In the genomic region with DNA sequence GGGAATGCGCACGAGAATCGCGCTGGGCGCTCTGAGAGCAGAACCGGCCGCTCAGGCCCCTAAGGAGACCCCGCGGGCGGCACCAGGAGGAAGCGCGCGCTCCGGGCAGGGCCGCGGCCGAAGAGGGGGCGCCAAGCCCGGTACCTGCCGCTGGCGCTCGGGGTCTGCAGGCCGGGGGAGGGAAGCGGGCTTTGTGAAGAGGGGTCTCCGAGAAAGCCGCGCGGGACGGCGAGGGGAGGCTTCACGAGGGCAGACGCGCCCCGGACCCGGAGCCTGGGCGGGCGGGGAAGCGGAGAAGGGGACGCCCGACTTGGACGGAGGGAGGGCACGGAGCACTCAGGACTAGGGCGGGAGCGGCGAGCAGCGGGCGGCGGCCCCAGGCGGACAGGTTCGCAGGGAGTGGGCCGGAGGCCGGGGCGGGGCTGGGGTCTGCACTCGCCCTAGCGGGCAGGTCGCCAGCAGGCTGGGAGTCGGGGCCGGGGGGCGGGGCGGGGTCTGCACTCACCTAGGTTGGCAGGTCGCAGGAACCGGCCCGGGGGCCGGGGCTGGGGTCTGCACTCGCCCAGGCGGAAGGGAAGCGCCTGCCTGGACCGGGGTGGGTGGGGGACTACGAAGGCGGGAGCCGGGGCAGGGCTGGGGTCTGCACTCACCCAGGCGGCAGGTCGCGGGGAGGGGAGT, we compare ENCODE assay signal across 9 cellular contexts. TPM values are rescaled to one million over a fixed set of nuclear protein-coding genes. Genes with fewer than 3 reads are reported as not detected.
DNase-seq lines count a peak whose midpoint lies in the region; ATAC-seq, FAIRE-seq and TF ChIP-seq lines count a peak whose summit lies in the region.
"Had no signal": no experiment of that assay in that cellular context is flagged by ENCODE, and none has a peak within 500 bp of the region (broad histone marks: within the 10 kb centered on the region; RNA-seq: fewer than 3 reads in every experiment).

No MANE protein-coding gene starts in this region.

- H3K9me3 ChIP-seq in NT2/D1 (ENCODE audit: insufficient read depth, low read length) = no peaks in the 10 kb centered on the region
- H3K9me3 ChIP-seq in mammary epithelial cell (replicated peaks; ENCODE audit: insufficient read depth, low read length) = no peaks in the 10 kb centered on the region
- H3K9me3 ChIP-seq in kidney (ENCODE audit: control insufficient read depth in 1 of 2, low read length in 2 of 2) = no peaks in the 10 kb centered on the region

- no peak for FAIRE-seq in kidney (lab: Jason Lieb, UNC)
- FAIRE-seq: endometrium had no signal

- no peak for TF ChIP-seq CTCF in mammary epithelial cell (conservative IDR thresholded peaks at IDR 0.05 in 1 of 2, IDR thresholded peaks at IDR 0.05 in 1 of 2; ENCODE audit: extremely low read depth in 1 of 2, insufficient read depth in 1 of 2, low read depth in 1 of 2, low read length in 2 of 2)
- no peak for TF ChIP-seq CTCF in kidney (IDR thresholded peaks at IDR 0.05; ENCODE audit: borderline replicate concordance, extremely low read depth, insufficient read depth)

- H3K4me3 Mint-ChIP-seq in stimulated activated memory B cell treated with anti-CD40 and anti-IgM and Interleukin-4, amounts not matched to agents 10 μg/mL and 1 μg/mL and 100 μg/mL, for 72 hours = peak overlapping the region; percentile 90

- CTCF ChIA-PET in mammary epithelial cell (lab: Charles Lee; ENCODE audit: low non-redundant PET) = interaction anchor here (0.6 kb wide), 2 partner anchors 18 to 61 kb away, joined by 5 to 16 read pairs; no protein-coding TSS in a partner anchor

- ATAC-seq in stimulated activated memory B cell treated with anti-CD40 and anti-IgM and Interleukin-4, amounts not matched to agents 10 μg/mL and 1 μg/mL and 100 μg/mL, for 72 hours = peak; percentile 1
- ATAC-seq in GM18868 (IDR thresholded peaks at IDR 0.05; ENCODE audit: unreplicated experiment) (no peak), GM18519 (IDR thresholded peaks at IDR 0.05; ENCODE audit: low FRiP score, unreplicated experiment) (no peak)

- H3K9ac ChIP-seq in NT2/D1 (ENCODE audit: insufficient read length, low read depth) (peak overlapping the region; percentile 95), mammary epithelial cell (ENCODE audit: insufficient read depth, low read length) (peak overlapping the region; percentile 94), kidney (ENCODE audit: low read length in 2 of 2) (peak overlapping the region; percentile 58 to 81)

- 0% methylated on average over 7 of the region's 74 CpGs for WGBS in mammary epithelial cell (ENCODE audit: low coverage, missing lambda C conversion rate)

- H3K27me3 Mint-ChIP-seq in stimulated activated memory B cell treated with anti-CD40 and anti-IgM and Interleukin-4, amounts not matched to agents 10 μg/mL and 1 μg/mL and 100 μg/mL, for 72 hours = no peaks in the 10 kb centered on the region

- H3K27ac ChIP-seq in mammary epithelial cell (ENCODE audit: insufficient read depth, low read depth, low read length) (peak overlapping the region; percentile 96), kidney (ENCODE audit: low read depth in 2 of 2, low read length in 2 of 2) (peak overlapping the region; percentile 98 to 99)

- H3K27ac Mint-ChIP-seq in stimulated activated memory B cell treated with anti-CD40 and anti-IgM and Interleukin-4, amounts not matched to agents 10 μg/mL and 1 μg/mL and 100 μg/mL, for 72 hours = peak overlapping the region; percentile 90

- in situ Hi-C loops in mammary epithelial cell (cut with MboI; ENCODE audit: low sequenced_read_pairs in 2 of 2) = no loop called here

- no peaks in the 10 kb centered on the region for H3K9me3 Mint-ChIP-seq in stimulated activated memory B cell treated with anti-CD40 and anti-IgM and Interleukin-4, amounts not matched to agents 10 μg/mL and 1 μg/mL and 100 μg/mL, for 72 hours

- intact Hi-C loops in mammary epithelial cell (cut with micrococcal nuclease) = loop anchor here (1.0 to 2.0 kb wide), 5 partner anchors 10 to 148 kb away; a partner anchor contains a TSS
- intact Hi-C loops in kidney (cut with DNase I) = no loop called here

- H3K27me3 ChIP-seq in NT2/D1 (ENCODE audit: insufficient read depth, insufficient read length) (peaks cover 6% of the 10 kb centered on the region), mammary epithelial cell (ENCODE audit: insufficient read depth, low read length) (no peaks in the 10 kb centered on the region)

- dilution Hi-C loops in mammary epithelial cell (cut with HindIII; ENCODE audit: low sequenced_read_pairs) = no loop called here

- H3K79me2 ChIP-seq in mammary epithelial cell (ENCODE audit: insufficient read depth, low read length) = peaks cover 56% of the 10 kb centered on the region

- peak; percentile 52 for DNase-seq in activated T-cell treated with anti-CD3 and anti-CD28 coated beads, Interleukin-2, amount 50 U/mL, for 1 hour
- DNase-seq in activated T-cell treated with anti-CD3 and anti-CD28 coated beads for 4 hours = no peak
- no peak for DNase-seq in NT2/D1 (ENCODE audit: low read depth, low spot score)
- peak; percentile 29 for DNase-seq in mammary epithelial cell
- DNase-seq in kidney = peak; percentile 93

- peaks cover 5% of the 10 kb centered on the region for H3K36me3 Mint-ChIP-seq in stimulated activated memory B cell treated with anti-CD40 and anti-IgM and Interleukin-4, amounts not matched to agents 10 μg/mL and 1 μg/mL and 100 μg/mL, for 72 hours

- BruUV-seq in mammary epithelial cell (replicated peaks; lab: Mats Ljungman, UMichigan) = no TSS peak

- H3K36me3 ChIP-seq in NT2/D1 (ENCODE audit: insufficient read depth, insufficient read length, low read length) (peaks cover 4% of the 10 kb centered on the region), mammary epithelial cell (ENCODE audit: insufficient read depth, low read length) (no peaks in the 10 kb centered on the region), kidney (ENCODE audit: control insufficient read depth in 1 of 2, insufficient read depth in 2 of 2, low read length in 2 of 2) (no peaks in the 10 kb centered on the region)

- H3K4me2 ChIP-seq in mammary epithelial cell (ENCODE audit: insufficient read depth, low read depth, low read length) = peak overlapping the region; percentile 72

- H3K4me1 ChIP-seq in NT2/D1 (ENCODE audit: insufficient read depth, insufficient read length) (no peaks in the 10 kb centered on the region), mammary epithelial cell (ENCODE audit: insufficient read depth, low read length) (peaks cover 13% of the 10 kb centered on the region), kidney (ENCODE audit: control insufficient read depth in 1 of 2, insufficient read depth in 1 of 2, low read depth in 1 of 2, low read length in 2 of 2) (peaks cover 5 to 9% of the 10 kb centered on the region in 2 donors)

- H3K4me3 ChIP-seq in NT2/D1 (ENCODE audit: insufficient read length, low read depth) (peak overlapping the region; percentile 89), mammary epithelial cell (replicated peaks in 1 of 3; ENCODE audit: insufficient read depth in 1 of 3, low read depth in 2 of 3, low read length in 3 of 3) (peak overlapping the region; percentile 89 to 97 (median 97)), kidney (ENCODE audit: low read length in 2 of 2) (peak overlapping the region; percentile 65 to 81)

- H3K4me1 Mint-ChIP-seq in stimulated activated memory B cell treated with anti-CD40 and anti-IgM and Interleukin-4, amounts not matched to agents 10 μg/mL and 1 μg/mL and 100 μg/mL, for 72 hours = peaks cover 26% of the 10 kb centered on the region

- no peaks in the 10 kb centered on the region for H4K20me1 ChIP-seq in mammary epithelial cell (ENCODE audit: insufficient read depth, low read length)

- H2AFZ ChIP-seq in mammary epithelial cell (ENCODE audit: low read depth, low read length) = no peak overlapping the region

RNA-seq across cellular contexts. Expression of a gene that starts 0.8 kb away (rescaled TPM):
- 100 to 1,000 TPM in 1 of 2 donors, 10 to 100 TPM in 1; 78.9 to 101 TPM for total RNA-seq in mammary epithelial cell
- 60.5 TPM for polyA plus RNA-seq in mammary epithelial cell
- 84.7 TPM for polyA minus RNA-seq in mammary epithelial cell
- 95.8 TPM for total RNA-seq in kidney
- polyA plus RNA-seq in kidney (ENCODE audit: insufficient read depth, low read depth, low replicate concordance) = 19.4 TPM

RNA-seq across cellular contexts. Expression of a gene that starts 27.9 kb away (rescaled TPM):
- total RNA-seq in mammary epithelial cell (10 to 100 TPM in 1 of 2 donors, 1 to 10 TPM in 1; 5.0 to 18.4 TPM), kidney (32.0 TPM)
- polyA plus RNA-seq in mammary epithelial cell (10.5 TPM), kidney (ENCODE audit: insufficient read depth, low read depth, low replicate concordance) (12.0 TPM)
- polyA minus RNA-seq in mammary epithelial cell = 2.3 TPM

Comparison
In these comparisons a context has a peak if more than half of its experiments do, and no peak if none do; other contexts are left out.
1. DNase-seq: peak in activated T-cell treated with anti-CD3 and anti-CD28 coated beads, Interleukin-2, amount 50 U/mL, for 1 hour (single experiment), mammary epithelial cell (single experiment) and kidney (single experiment); none in activated T-cell treated with anti-CD3 and anti-CD28 coated beads for 4 hours (single experiment) and NT2/D1 (single experiment).
2. Peak in every context shown above with its lines, with median percentiles within 50 percentile points of each other: H3K4me3 ChIP-seq and H3K9ac ChIP-seq.